8 cellular contexts compared by ENCODE assay signal in genomic region chr10:73167557-73168485, GRCh38. TPM values are rescaled to one million over a fixed set of nuclear protein-coding genes. Genes with fewer than 3 reads are reported as not detected.
DNase-seq lines count a peak whose midpoint lies in the region; ATAC-seq and TF ChIP-seq lines count a peak whose summit lies in the region.

TSS of gene ECD (minus strand) at chr10:73168008. CDS start at chr10:73163937, 4,071 bp downstream.
TSS of gene FAM149B1 (plus strand) at chr10:73168119. CDS start at chr10:73168340, 221 bp downstream.

- H3K27me3 ChIP-seq in ovary (no peaks in the 10 kb centered on the region), thyroid gland (no peaks in the 10 kb centered on the region)

- H3K9me3 ChIP-seq in ovary (no peaks in the 10 kb centered on the region), thyroid gland (no peaks in the 10 kb centered on the region)

- intact Hi-C loops in Right ventricle myocardium inferior (cut with DNase I) (loop anchor here (10.0 kb wide), 1 partner anchor 803 kb away; no protein-coding TSS in a partner anchor), ovary (cut with DNase I) (no loop called here), thyroid gland (cut with DNase I) (loop anchor here (10.0 kb wide), 1 partner anchor 577 kb away; the partner anchor contains the start of gene SEC24C)

- peak within 1 kb of the TSS; percentile 80 for H3K4me3 ChIP-seq in GM12864 (ENCODE audit: low read depth, low read length)
- H3K4me3 ChIP-seq in ovary = peak within 1 kb of the TSS; percentile 82
- peak within 1 kb of the TSS; percentile 58 to 94 (median 87) for H3K4me3 ChIP-seq in thyroid gland (replicated peaks in 1 of 3)

- TF ChIP-seq EP300 in ovary (IDR thresholded peaks at IDR 0.05) = no peak

- H3K36me3 ChIP-seq in ovary = no peaks in the 10 kb centered on the region
- peaks cover 0 to under 1% of the 10 kb centered on the region in 2 donors for H3K36me3 ChIP-seq in thyroid gland

- DNase-seq in GM12864 (ENCODE audit: low read depth) (peak; percentile 80), NCI-H1105 treated with DMSO at 0.1 percent for 48 hours (lab: John Stamatoyannopoulos, UW) (peak; percentile 75), SW 1271 (lab: John Stamatoyannopoulos, UW) (peak; percentile 69 to 84), Right ventricle myocardium inferior (ENCODE audit: missing footprints) (peak; percentile 95), ovary (peak; percentile 94 to 96 (median 94)), thyroid gland (peak; percentile 92 to 95)
- peak; percentile 84 for DNase-seq in activated naive CD8-positive, alpha-beta T cell treated with anti-CD3 and anti-CD28 coated beads, Interleukin-2, amount 50 U/mL, for 16 hours (ENCODE audit: low read depth, low spot score)

- ATAC-seq in HG02642 (IDR thresholded peaks at IDR 0.05; ENCODE audit: poor library complexity, unreplicated experiment) (peak; percentile 95), Right ventricle myocardium inferior (peak; percentile 97)

- H3K27ac ChIP-seq in ovary (peak within 1 kb of the TSS; percentile 89 to 90), thyroid gland (peak within 1 kb of the TSS; percentile 89 to 93 (median 91))

- TF ChIP-seq CTCF in GM12864 (IDR thresholded peaks at IDR 0.05; ENCODE audit: low read depth, low read length, missing control alignments) (peak; percentile 20), ovary (IDR thresholded peaks at IDR 0.05) (peak in 2 of 3 donors; percentile 47 to 53), thyroid gland (IDR thresholded peaks at IDR 0.05) (peak in 3 of 6 experiments; percentile 16 to 44 (median 21))

- 0 to 1% (median 0%) methylated on average over 52 of the region's 52 CpGs for WGBS in ovary, 3 donors
- 0 to 1% methylated on average over 34 to 48 of the region's 52 CpGs for WGBS in thyroid gland, 2 donors

- H3K4me1 ChIP-seq in ovary (ENCODE audit: insufficient read depth) (peaks cover 1% of the 10 kb centered on the region), thyroid gland (peaks cover 12 to 24% of the 10 kb centered on the region in 2 donors)

- TF ChIP-seq POLR2A in ovary (IDR thresholded peaks at IDR 0.05) = peak; percentile 96
- peak; percentile 45 to 92 for TF ChIP-seq POLR2A in thyroid gland (IDR thresholded peaks at IDR 0.05)

RNA-seq across cellular contexts. Expression of gene ECD, which starts in this region (rescaled TPM):
- 15.3 TPM for total RNA-seq in Right ventricle myocardium inferior
- total RNA-seq in ovary = 10 to 100 TPM; 21.6 to 26.9 (median 22.8) TPM
- polyA plus RNA-seq in ovary = 10 to 100 TPM; 14.7 to 28.2 TPM
- total RNA-seq in thyroid gland = 10 to 100 TPM; 31.3 to 44.4 (median 37.0) TPM

RNA-seq across cellular contexts. Expression of gene FAM149B1, which starts in this region (rescaled TPM):
- total RNA-seq in Right ventricle myocardium inferior (12.9 TPM), ovary (10 to 100 TPM; 11.7 to 27.8 (median 23.2) TPM), thyroid gland (10 to 100 TPM; 20.2 to 21.4 (median 20.9) TPM)
- polyA plus RNA-seq in ovary = 10 to 100 TPM; 14.4 to 34.8 TPM

Comparison
In these comparisons a context has a peak if more than half of its experiments do, and no peak if none do; other contexts are left out.
1. Peak in every context shown above with its lines: DNase-seq, ATAC-seq, H3K4me3 ChIP-seq and H3K27ac ChIP-seq.
2. intact Hi-C loops: an anchor here in Right ventricle myocardium inferior (10.0 kb wide) and thyroid gland (10.0 kb wide); none called in ovary.